ENCODE assay signal across 29 cellular contexts in genomic region chr4:156328882-156329281, GRCh38.
"Had no signal": no experiment of that assay in that cellular context is flagged by ENCODE, and none has a peak within 500 bp of the region (broad histone marks: within the 10 kb centered on the region; RNA-seq: fewer than 3 reads in every experiment).

No MANE protein-coding gene starts in this region.

- H3K4me3 ChIP-seq: coronary artery, dorsolateral prefrontal cortex, gastrocnemius medialis, heart left ventricle had no signal

- FAIRE-seq: bronchial epithelial cell had no signal

- H3K9me3 ChIP-seq: gastrocnemius medialis, heart left ventricle had no signal

- H3K27me3 ChIP-seq: brain microvascular endothelial cell, dorsolateral prefrontal cortex, gastrocnemius medialis, heart left ventricle had no signal

- ATAC-seq: activated CD4-positive, alpha-beta T cell treated with anti-CD3 and anti-CD28 coated beads for 36 hours; activated CD8-positive, alpha-beta memory T cell treated with anti-CD3 and anti-CD28 coated beads, Interleukin-2, amount 10 ng/mL, durations not matched to agents 7 days and 5 days; activated CD8-positive, alpha-beta T cell treated with anti-CD3 and anti-CD28 coated beads, Interleukin-2, amount 10 ng/mL, durations not matched to agents 7 days and 5 days; activated naive CD4-positive, alpha-beta T cell treated with anti-CD3 and anti-CD28 coated beads, Interleukin-2, amount 50 U/mL, for 72 hours; activated T-cell treated with anti-CD3 and anti-CD28 coated beads, Interleukin-2, amount 50 U/mL, for 72 hours; esophagus mucosa; foreskin keratinocyte; gastrocnemius medialis; heart left ventricle; T-helper 17 cell had no signal

- H3K36me3 ChIP-seq: brain microvascular endothelial cell, gastrocnemius medialis, heart left ventricle had no signal

- H3K27ac ChIP-seq: brain microvascular endothelial cell, coronary artery, dorsolateral prefrontal cortex, foreskin keratinocyte, gastrocnemius medialis, heart left ventricle had no signal

- H3K4me1 ChIP-seq: foreskin keratinocyte, gastrocnemius medialis, heart left ventricle had no signal

- DNase-seq: activated CD4-positive, alpha-beta memory T cell treated with anti-CD3 and anti-CD28 coated beads for 36 hours; activated CD4-positive, alpha-beta T cell treated with anti-CD3 and anti-CD28 coated beads for 36 hours; activated CD4-positive, alpha-beta T cell treated with anti-CD3 and anti-CD28 coated beads, Interleukin-2, amount 10 ng/mL, durations not matched to agents 24 days and 14 days; activated CD4-positive, CD25-positive, alpha-beta regulatory T cell; activated CD4-positive, CD25-positive, alpha-beta regulatory T cell treated with anti-CD3 and anti-CD28 coated beads, Interleukin-2, amount 50 U/mL, for 72 hours; activated CD8-positive, alpha-beta memory T cell treated with anti-CD3 and anti-CD28 coated beads, Interleukin-2, amount 10 ng/mL, durations not matched to agents 7 days and 5 days; activated CD8-positive, alpha-beta memory T cell treated with anti-CD3 and anti-CD28 coated beads, Interleukin-2, amount 50 U/mL, for 4 hours; activated CD8-positive, alpha-beta T cell treated with anti-CD3 and anti-CD28 coated beads, Interleukin-2, amount 10 ng/mL, durations not matched to agents 7 days and 5 days; activated gamma-delta T cell; activated naive CD4-positive, alpha-beta T cell; activated naive CD4-positive, alpha-beta T cell treated with anti-CD3 and anti-CD28 coated beads, Interleukin-2, amount 10 ng/mL, durations not matched to agents 7 days and 5 days; activated T-cell treated with anti-CD3 and anti-CD28 coated beads, Interleukin-2, amount 50 U/mL, for 1 hour; activated T-cell treated with anti-CD3 and anti-CD28 coated beads, Interleukin-2, amount 50 U/mL, for 72 hours; amniotic stem cell; anterior cingulate cortex; brain microvascular endothelial cell; dorsolateral prefrontal cortex; effector memory CD4-positive, alpha-beta T cell; endodermal cell; foreskin keratinocyte; gastrocnemius medialis; glutamatergic neuron; heart left ventricle; T-helper 17 cell; T1000 had no signal
